Comparison of ENCODE assay signal across 8 cellular contexts in the genomic region with DNA sequence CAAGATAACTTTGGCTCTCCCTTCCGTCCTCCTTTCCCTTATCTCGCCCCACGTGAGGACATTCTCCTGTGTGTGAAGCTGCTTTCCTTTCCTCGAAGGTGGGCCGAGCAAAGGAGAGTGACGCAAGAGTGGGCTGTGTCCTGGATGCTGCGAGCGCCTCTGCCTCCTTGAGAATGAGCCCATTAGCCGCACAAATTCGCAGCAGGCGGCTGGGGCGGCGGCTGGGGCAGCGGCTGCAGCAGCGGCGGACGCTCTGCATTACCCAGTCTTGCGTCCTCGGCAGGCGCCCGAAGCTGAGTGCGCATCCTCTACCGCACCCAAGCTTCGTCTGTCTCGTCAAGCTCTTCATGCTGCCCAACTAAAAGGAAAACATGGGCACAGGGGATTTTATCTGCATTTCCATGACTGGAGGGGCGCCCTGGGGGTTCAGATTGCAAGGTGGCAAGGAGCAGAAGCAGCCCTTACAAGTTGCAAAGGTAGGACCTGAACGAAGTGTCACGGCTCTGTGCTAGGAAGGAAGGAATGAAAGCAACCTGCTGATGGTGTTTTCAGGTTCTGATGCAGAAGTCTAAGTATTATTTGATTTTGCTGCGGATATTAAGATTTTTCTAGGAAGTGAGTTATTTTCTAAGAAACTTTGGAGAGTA. TPM values are rescaled to one million over a fixed set of nuclear protein-coding genes. Genes with fewer than 3 reads are reported as not detected.
DNase-seq lines count a peak whose midpoint lies in the region; ATAC-seq and TF ChIP-seq lines count a peak whose summit lies in the region.

A gene with protein sequence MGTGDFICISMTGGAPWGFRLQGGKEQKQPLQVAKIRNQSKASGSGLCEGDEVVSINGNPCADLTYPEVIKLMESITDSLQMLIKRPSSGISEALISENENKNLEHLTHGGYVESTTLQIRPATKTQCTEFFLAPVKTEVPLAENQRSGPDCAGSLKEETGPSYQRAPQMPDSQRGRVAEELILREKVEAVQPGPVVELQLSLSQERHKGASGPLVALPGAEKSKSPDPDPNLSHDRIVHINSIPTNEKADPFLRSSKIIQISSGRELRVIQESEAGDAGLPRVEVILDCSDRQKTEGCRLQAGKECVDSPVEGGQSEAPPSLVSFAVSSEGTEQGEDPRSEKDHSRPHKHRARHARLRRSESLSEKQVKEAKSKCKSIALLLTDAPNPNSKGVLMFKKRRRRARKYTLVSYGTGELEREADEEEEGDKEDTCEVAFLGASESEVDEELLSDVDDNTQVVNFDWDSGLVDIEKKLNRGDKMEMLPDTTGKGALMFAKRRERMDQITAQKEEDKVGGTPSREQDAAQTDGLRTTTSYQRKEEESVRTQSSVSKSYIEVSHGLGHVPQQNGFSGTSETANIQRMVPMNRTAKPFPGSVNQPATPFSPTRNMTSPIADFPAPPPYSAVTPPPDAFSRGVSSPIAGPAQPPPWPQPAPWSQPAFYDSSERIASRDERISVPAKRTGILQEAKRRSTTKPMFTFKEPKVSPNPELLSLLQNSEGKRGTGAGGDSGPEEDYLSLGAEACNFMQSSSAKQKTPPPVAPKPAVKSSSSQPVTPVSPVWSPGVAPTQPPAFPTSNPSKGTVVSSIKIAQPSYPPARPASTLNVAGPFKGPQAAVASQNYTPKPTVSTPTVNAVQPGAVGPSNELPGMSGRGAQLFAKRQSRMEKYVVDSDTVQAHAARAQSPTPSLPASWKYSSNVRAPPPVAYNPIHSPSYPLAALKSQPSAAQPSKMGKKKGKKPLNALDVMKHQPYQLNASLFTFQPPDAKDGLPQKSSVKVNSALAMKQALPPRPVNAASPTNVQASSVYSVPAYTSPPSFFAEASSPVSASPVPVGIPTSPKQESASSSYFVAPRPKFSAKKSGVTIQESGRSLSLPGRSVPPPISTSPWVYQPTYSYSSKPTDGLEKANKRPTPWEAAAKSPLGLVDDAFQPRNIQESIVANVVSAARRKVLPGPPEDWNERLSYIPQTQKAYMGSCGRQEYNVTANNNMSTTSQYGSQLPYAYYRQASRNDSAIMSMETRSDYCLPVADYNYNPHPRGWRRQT (plus strand): TSS at position 189 of the 647 bp plus-strand sequence. CDS start 183 bp downstream, at position 372.

- H3K9me3 ChIP-seq in Caco-2 (no peaks in the 10 kb centered on the region), right atrium auricular region (no peaks in the 10 kb centered on the region), parathyroid adenoma (ENCODE audit: control insufficient read depth, low read length) (no peaks in the 10 kb centered on the region)

- no peaks in the 10 kb centered on the region for H3K79me2 ChIP-seq in parathyroid adenoma

- no peaks in the 10 kb centered on the region for H3K36me3 Mint-ChIP-seq in Caco-2 (ENCODE audit: insufficient read depth, unreplicated experiment)

- H3K4me3 ChIP-seq in Caco-2 (ENCODE audit: low read depth, low read length) (peak within 1 kb of the TSS; percentile 15), right atrium auricular region (peak within 1 kb of the TSS; percentile 68 to 71), parathyroid adenoma (ENCODE audit: low read depth, low read length) (peak within 1 kb of the TSS; percentile 47)

- peaks cover 16% of the 10 kb centered on the region for H3K27me3 Mint-ChIP-seq in Caco-2 (ENCODE audit: insufficient read depth, unreplicated experiment)

- intact Hi-C loops in Caco-2 (cut with micrococcal nuclease; ENCODE audit: unreplicated experiment) = no loop called here

- CTCF ChIA-PET in Caco-2 (lab: Charles Lee) = interaction anchor here (1.0 kb wide), 1 partner anchor 117 kb away, joined by 9 read pairs; no protein-coding TSS in a partner anchor

- BruUV-seq in Caco-2 (replicated peaks; lab: Mats Ljungman, UMichigan) = no TSS peak

- peak within 1 kb of the TSS; percentile 72 for H2AFZ ChIP-seq in parathyroid adenoma

- H3K27ac Mint-ChIP-seq in Caco-2 (ENCODE audit: unreplicated experiment) = no peak within 1 kb of the TSS

- H3K4me2 ChIP-seq in parathyroid adenoma (ENCODE audit: low read length) = peak within 1 kb of the TSS; percentile 80

- POLR2A ChIA-PET in Caco-2 (lab: Charles Lee) = interaction anchor here (0.6 to 0.9 kb wide), 2 partner anchors 52 to 53 kb away, joined by 3 to 4 read pairs; partner anchors contain the start of gene SEC24D

- H3K4me3 Mint-ChIP-seq in Caco-2 (ENCODE audit: unreplicated experiment) = peak within 1 kb of the TSS; percentile 75

- TF ChIP-seq CTCF in Caco-2 (IDR thresholded peaks at IDR 0.05; ENCODE audit: insufficient read depth in 1 of 2, low read depth in 1 of 2, low read length in 1 of 2, severe bottlenecking in 1 of 2, unreplicated experiment in 1 of 2) (no peak), right atrium auricular region (IDR thresholded peaks at IDR 0.05) (no peak), parathyroid adenoma (IDR thresholded peaks at IDR 0.05) (no peak)

- H3K27me3 ChIP-seq in Caco-2 (replicated peaks; ENCODE audit: control insufficient read depth, insufficient read depth, low read length) (no peaks in the 10 kb centered on the region), right atrium auricular region (no peaks in the 10 kb centered on the region), parathyroid adenoma (ENCODE audit: control insufficient read depth, insufficient read depth, low read length) (no peaks in the 10 kb centered on the region)

- DNase-seq in Caco-2 (peak; percentile 62 to 69), HT1080 (ENCODE audit: low read depth) (peak; percentile 78), RPMI7951 (ENCODE audit: low read depth) (peak; percentile 81), amygdala (lab: John Stamatoyannopoulos, UW) (peak in 47 of 56 donors; percentile 6 to 72 (median 28)), right atrium auricular region (ENCODE audit: low spot score) (peak; percentile 91), NCI-H187 treated with DMSO at 0.1 percent for 48 hours (lab: John Stamatoyannopoulos, UW) (no peak)

- H3K9ac ChIP-seq in parathyroid adenoma = no peak within 1 kb of the TSS

- H3K27ac ChIP-seq in right atrium auricular region (peak within 1 kb of the TSS; percentile 84 to 91), parathyroid adenoma (no peak within 1 kb of the TSS)

- H3K9me3 Mint-ChIP-seq in Caco-2 (ENCODE audit: unreplicated experiment) = no peaks in the 10 kb centered on the region

- no peaks in the 10 kb centered on the region for H3K4me1 ChIP-seq in Caco-2
- peaks cover 0 to 16% of the 10 kb centered on the region in 2 donors for H3K4me1 ChIP-seq in right atrium auricular region
- H3K4me1 ChIP-seq in parathyroid adenoma = no peaks in the 10 kb centered on the region

- peaks cover 17% of the 10 kb centered on the region for H3K4me1 Mint-ChIP-seq in Caco-2 (ENCODE audit: low read depth, unreplicated experiment)

- peak; percentile 66 for ATAC-seq in GM21447 (IDR thresholded peaks at IDR 0.05; ENCODE audit: unreplicated experiment)

- H3K36me3 ChIP-seq in Caco-2 (ENCODE audit: control insufficient read depth, insufficient read depth, low read length) (no peaks in the 10 kb centered on the region), right atrium auricular region (no peaks in the 10 kb centered on the region), parathyroid adenoma (ENCODE audit: control insufficient read depth, insufficient read depth, low read length) (no peaks in the 10 kb centered on the region)

RNA-seq across cellular contexts. Expression of the gene that starts here (rescaled TPM):
- 0.09 and 0.16 TPM in 2 replicates for total RNA-seq in Caco-2 (2022)
- 0.08 and 0.37 TPM in 2 replicates for total RNA-seq in HT1080 (2014; rRNA removed; shearing (Covaris generic))
- polyA plus RNA-seq in HT1080 (2015; cell fraction: cytosol; rRNA removed) = 0.08 TPM in 1 of 2 replicates, not detected in the other
- 0.04 and 0.15 TPM in 2 replicates for polyA plus RNA-seq in HT1080 (2015; cell fraction: nucleus; rRNA removed)
- total RNA-seq in RPMI7951 (2014; rRNA removed; shearing (Covaris generic)) = 1.6 and 1.8 TPM in 2 replicates
- total RNA-seq in right atrium auricular region = 100 to 1,000 TPM in 1 of 2 donors, 10 to 100 TPM in 1; 85.3 to 152 TPM

Comparison
In these comparisons a context has a peak if more than half of its experiments do, and no peak if none do; other contexts are left out.
1. RNA of the gene that starts here (total RNA-seq): 85.3 to 152 TPM in right atrium auricular region; 1.6 to 1.8 TPM in RPMI7951, 0.09 to 0.16 TPM in Caco-2 and 0.08 to 0.37 TPM in HT1080; every median in the first group is over 10 times any median in the second.
2. Peak in DNase-seq and H3K4me3 ChIP-seq in Caco-2; RNA of the gene not detected or under 1 TPM.
3. Peak in DNase-seq in HT1080; RNA of the gene not detected or under 1 TPM.
4. H3K4me3 ChIP-seq: peak in every context shown above with its lines; median percentile 70 in right atrium auricular region; 47 in parathyroid adenoma; 15 in Caco-2.